ENCODE assay signal across 8 cellular contexts in the genomic region with DNA sequence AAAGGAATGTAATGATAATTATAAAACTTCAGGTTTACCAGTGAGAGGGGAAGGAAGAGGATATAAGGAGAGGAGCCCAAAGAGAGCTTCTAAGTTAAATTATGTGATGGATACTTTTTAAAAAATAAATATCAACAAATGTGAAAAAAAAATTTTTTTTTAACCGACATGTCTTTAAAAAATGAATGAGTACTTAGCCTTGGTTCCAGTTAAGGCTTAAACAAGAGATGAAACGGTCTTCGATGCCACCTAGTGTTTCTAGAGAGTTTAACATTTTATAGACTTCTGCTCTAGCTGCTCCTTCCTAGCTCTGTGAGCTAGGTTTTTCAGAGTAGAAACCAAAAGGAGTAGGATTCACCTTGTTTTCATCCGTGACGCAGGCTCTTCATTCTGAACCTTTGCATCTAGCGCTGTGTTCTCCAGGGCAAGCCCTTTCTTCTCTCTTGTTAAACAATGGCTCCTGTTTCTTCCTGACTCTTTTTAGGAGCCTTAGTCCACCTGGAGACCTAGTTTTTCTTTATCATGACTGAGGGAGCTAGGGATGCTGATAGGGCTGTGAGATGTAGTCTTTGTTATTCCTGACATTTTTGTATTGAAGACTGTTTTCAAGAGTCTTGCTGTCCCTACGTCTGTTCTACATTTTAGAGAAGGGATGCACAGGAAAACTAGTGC. TPM values are rescaled to one million over a fixed set of nuclear protein-coding genes. Genes with fewer than 3 reads are reported as not detected.
DNase-seq lines count a peak whose midpoint lies in the region; ATAC-seq and TF ChIP-seq lines count a peak whose summit lies in the region.

No MANE protein-coding gene starts in this region.

- H3K27ac Mint-ChIP-seq in memory B cell: peak overlapping the region; percentile 41

- no peak overlapping the region for H3K4me3 ChIP-seq in HFF-Myc (replicated peaks; ENCODE audit: low read depth, low read length)
- H3K4me3 ChIP-seq in coronary artery: no peak overlapping the region

- no peaks in the 10 kb centered on the region for H3K9me3 Mint-ChIP-seq in memory B cell

- no peaks in the 10 kb centered on the region for H3K4me1 Mint-ChIP-seq in memory B cell

- H3K27ac ChIP-seq in coronary artery: no peak overlapping the region

- peak; percentile 28 for DNase-seq in COR-L47 (lab: John Stamatoyannopoulos, UW)
- peak; percentile 30 for DNase-seq in HFF-Myc (ENCODE audit: extremely low read depth, low read depth)
- DNase-seq in NCI-H774 (lab: John Stamatoyannopoulos, UW): peak; percentile 2
- DNase-seq in cerebellum (ENCODE audit: low spot score): peak; percentile 70
- DNase-seq in memory B cell (ENCODE audit: low spot score in 2 of 2): no peak
- DNase-seq in coronary artery (ENCODE audit: low spot score): no peak

- H3K4me3 Mint-ChIP-seq in memory B cell: no peak overlapping the region

- TF ChIP-seq CTCF in HFF-Myc (IDR thresholded peaks at IDR 0.05; ENCODE audit: low read depth, low read length, missing control alignments) (peak; percentile 50), coronary artery (IDR thresholded peaks at IDR 0.05) (no peak)

- peak; percentile 51 for ATAC-seq in memory B cell (ENCODE audit: low read depth)
- no peak for ATAC-seq in HG03095 (IDR thresholded peaks at IDR 0.05; ENCODE audit: unreplicated experiment)
- no peak for ATAC-seq in GM21390 (IDR thresholded peaks at IDR 0.05; ENCODE audit: unreplicated experiment)

- peaks cover 11% of the 10 kb centered on the region for H3K36me3 Mint-ChIP-seq in memory B cell

- no peaks in the 10 kb centered on the region for H3K27me3 Mint-ChIP-seq in memory B cell

RNA-seq across cellular contexts. Expression of a gene that starts 42.4 kb away (rescaled TPM):
- total RNA-seq in cerebellum: not detected

RNA-seq across cellular contexts. Expression of a gene that starts 44.9 kb away (rescaled TPM):
- total RNA-seq in cerebellum: 17.4 TPM

Comparison
In these comparisons a context has a peak if more than half of its experiments do, and no peak if none do; other contexts are left out.
1. DNase-seq: peak in COR-L47 (single experiment), HFF-Myc (single experiment), NCI-H774 (single experiment) and cerebellum (single experiment); none in memory B cell (0 of 2) and coronary artery (single experiment).